9 cellular contexts compared by ENCODE assay signal in the genomic region with DNA sequence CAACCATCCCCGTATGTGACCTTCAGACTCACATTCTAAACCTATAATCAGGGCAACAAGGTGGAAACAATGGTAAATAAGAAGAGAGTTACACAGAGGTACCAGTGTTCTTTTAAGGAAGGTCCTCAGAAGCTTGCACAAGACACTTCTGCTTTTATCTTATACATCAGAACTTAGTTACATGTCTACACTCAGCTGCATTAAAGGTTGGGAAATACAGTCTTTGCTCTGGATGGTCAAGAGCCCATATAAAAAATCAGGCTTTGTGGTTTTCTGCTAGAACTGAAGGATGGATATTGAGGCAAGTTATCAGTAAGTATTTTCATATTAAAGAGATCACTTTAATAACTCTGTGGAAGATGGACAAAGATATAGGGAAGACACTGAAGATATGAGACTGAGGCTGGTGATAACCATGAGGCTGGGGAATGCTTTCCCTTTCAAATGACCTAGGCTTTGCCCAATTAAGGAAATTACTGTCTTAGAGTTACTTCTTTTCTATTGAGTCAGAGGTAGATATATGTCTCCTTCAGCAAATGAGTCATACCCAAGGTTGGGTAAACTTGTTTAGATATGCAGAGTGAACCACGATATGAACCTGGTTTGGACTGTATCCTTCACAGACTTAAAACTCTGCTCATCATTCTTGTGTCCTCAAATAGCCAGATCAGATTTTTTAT.
DNase-seq lines count a peak whose midpoint lies in the region; ATAC-seq and TF ChIP-seq lines count a peak whose summit lies in the region.
"Had no signal": no experiment of that assay in that cellular context is flagged by ENCODE, and none has a peak within 500 bp of the region (broad histone marks: within the 10 kb centered on the region; RNA-seq: fewer than 3 reads in every experiment).

No MANE protein-coding gene starts in this region.

- no peaks in the 10 kb centered on the region for H3K36me3 ChIP-seq in heart right ventricle
- no peaks in the 10 kb centered on the region for H3K36me3 ChIP-seq in MG63

- peaks cover 0 to 7% (median 0%) of the 10 kb centered on the region in 7 donors for H3K27me3 ChIP-seq in heart right ventricle
- no peaks in the 10 kb centered on the region for H3K27me3 ChIP-seq in MG63

- 39 to 57% methylated on average over 2 of the region's 2 CpGs for WGBS in heart right ventricle, 2 donors

- H3K4me3 ChIP-seq in GM12865 (ENCODE audit: low read depth, low read length), result no peak overlapping the region
- H3K4me3 ChIP-seq in fibroblast of pulmonary artery (replicated peaks; ENCODE audit: low read depth, low read length), result no peak overlapping the region
- H3K4me3 ChIP-seq in heart right ventricle, result no peak overlapping the region
- no peak overlapping the region for H3K4me3 ChIP-seq in MG63

- DNase-seq in GM12865 (ENCODE audit: low read depth) (peak; percentile 51), HS-5 (ENCODE audit: low read depth) (peak; percentile 87), fibroblast of pulmonary artery (ENCODE audit: low read depth) (peak; percentile 77), heart right ventricle (no peak), MG63 (no peak), COLO668 (lab: John Stamatoyannopoulos, UW; ENCODE audit: unreplicated experiment) (no peak), NCI-H2081 treated with DMSO at 0.1 percent for 48 hours (lab: John Stamatoyannopoulos, UW) (no peak)

- TF ChIP-seq CTCF in GM12865 (IDR thresholded peaks at IDR 0.05; ENCODE audit: insufficient read depth, low read depth, low read length, missing control alignments), result no peak
- no peak for TF ChIP-seq CTCF in fibroblast of pulmonary artery (IDR thresholded peaks at IDR 0.05; ENCODE audit: low read length, missing control alignments)
- TF ChIP-seq CTCF in heart right ventricle (IDR thresholded peaks at IDR 0.05), result no peak

- peaks cover 0 to 9% (median 0%) of the 10 kb centered on the region in 9 donors for H3K4me1 ChIP-seq in heart right ventricle

- no peak overlapping the region for H3K27ac ChIP-seq in heart right ventricle
- H3K27ac ChIP-seq: HL-60 had no signal

- ATAC-seq in GM21717 (IDR thresholded peaks at IDR 0.05; ENCODE audit: unreplicated experiment) (peak; percentile 63), heart right ventricle (no peak)

- intact Hi-C loops in heart right ventricle (cut with DNase I), result no loop called here

- H3K9me3 ChIP-seq in heart right ventricle, result no peaks in the 10 kb centered on the region
- no peaks in the 10 kb centered on the region for H3K9me3 ChIP-seq in MG63

Comparison
In these comparisons a context has a peak if more than half of its experiments do, and no peak if none do; other contexts are left out.
1. DNase-seq: peak in GM12865 (single experiment), HS-5 (single experiment) and fibroblast of pulmonary artery (single experiment); none in heart right ventricle (0 of 2), MG63 (single experiment), COLO668 (single experiment) and NCI-H2081 treated with DMSO at 0.1 percent for 48 hours (single experiment).